Comparison of ENCODE assay signal across 8 cellular contexts in genomic region chr3:72738752-72739520, GRCh38.
DNase-seq lines count a peak whose midpoint lies in the region; ATAC-seq and TF ChIP-seq lines count a peak whose summit lies in the region.

No MANE protein-coding gene starts in this region.

- TF ChIP-seq EP300 in Ishikawa (IDR thresholded peaks at IDR 0.05; ENCODE audit: borderline replicate concordance) = no peak

- intact Hi-C loops in activated B cell treated with CpG ODN at 0.5 μM for 24 hours (cut with micrococcal nuclease) = no loop called here

- DNase-seq in activated B cell treated with CpG ODN at 0.5 μM for 24 hours (peak; percentile 55), T47D (ENCODE audit: low read depth in 1 of 2, low spot score in 1 of 2) (peak; percentile 64 to 81), immature natural killer cell (peak; percentile 42 to 67 (median 54)), NCI-H1048 (lab: John Stamatoyannopoulos, UW) (no peak)
- DNase-seq in stimulated activated CD4-positive, alpha-beta T cell treated with anti-CD3 and anti-CD28 coated beads, Interleukin-15, amount 100 ng/mL, for 1 hour (ENCODE audit: low read depth in 1 of 2, low spot score in 1 of 2) = peak; percentile 53 to 61

- peaks cover 18% of the 10 kb centered on the region for H3K4me1 Mint-ChIP-seq in activated B cell treated with CpG ODN at 0.5 μM for 24 hours
- H3K4me1 Mint-ChIP-seq in immature natural killer cell = peaks cover 16 to 23% of the 10 kb centered on the region in 2 donors

- TF ChIP-seq CTCF in activated B cell treated with CpG ODN at 0.5 μM for 24 hours (IDR thresholded peaks at IDR 0.05) = no peak

- POLR2A ChIA-PET in activated B cell treated with CpG ODN at 0.5 μM for 24 hours (lab: Charles Lee) = no interaction called here

- H3K27ac Mint-ChIP-seq in activated B cell treated with CpG ODN at 0.5 μM for 24 hours (peak overlapping the region; percentile 35), immature natural killer cell (peak overlapping the region in 4 of 6 donors; percentile 28 to 79 (median 60))

- H3K4me3 Mint-ChIP-seq in activated B cell treated with CpG ODN at 0.5 μM for 24 hours (peak overlapping the region; percentile 82), immature natural killer cell (peak overlapping the region; percentile 76 to 89 (median 84))

- peaks cover 6% of the 10 kb centered on the region for H3K9me3 Mint-ChIP-seq in activated B cell treated with CpG ODN at 0.5 μM for 24 hours
- no peaks in the 10 kb centered on the region for H3K9me3 Mint-ChIP-seq in immature natural killer cell

- no peak for TF ChIP-seq RAD21 in Ishikawa (IDR thresholded peaks at IDR 0.05; ENCODE audit: low read depth)

- H3K27me3 Mint-ChIP-seq in activated B cell treated with CpG ODN at 0.5 μM for 24 hours (peaks cover 37% of the 10 kb centered on the region), immature natural killer cell (ENCODE audit: low read depth in 3 of 3) (peaks cover 2 to 19% (median 8%) of the 10 kb centered on the region in 3 donors)

- ATAC-seq in GM18868 (IDR thresholded peaks at IDR 0.05; ENCODE audit: unreplicated experiment) (peak; percentile 67), activated B cell treated with CpG ODN at 0.5 μM for 24 hours (ENCODE audit: low read depth) (peak; percentile 93), HG03135 (IDR thresholded peaks at IDR 0.05; ENCODE audit: unreplicated experiment) (no peak)

- CTCF ChIA-PET in activated B cell treated with CpG ODN at 0.5 μM for 24 hours (lab: Charles Lee) = interaction anchor here (0.5 to 1.6 kb wide), 4 partner anchors 14 to 83 kb away, joined by 3 read pairs; no protein-coding TSS in a partner anchor

- H3K36me3 Mint-ChIP-seq in activated B cell treated with CpG ODN at 0.5 μM for 24 hours (ENCODE audit: low read depth) (no peaks in the 10 kb centered on the region), immature natural killer cell (no peaks in the 10 kb centered on the region)

- in situ Hi-C loops in T47D (cut with HindIII; ENCODE audit: low pct_unique_long_range_greater_than_20kb, low sequenced_read_pairs) = no loop called here

TF ChIP-seq in Ishikawa, 13 proteins besides CTCF, POLR2A, EP300 and RAD21:
- TF ChIP-seq TAF1 (IDR thresholded peaks at IDR 0.05; ENCODE audit: low read depth) (no peak), USF1 (IDR thresholded peaks at IDR 0.05) (no peak), YY1 (IDR thresholded peaks at IDR 0.05; ENCODE audit: low read depth) (no peak), TEAD4 (IDR thresholded peaks at IDR 0.05) (no peak), ZBTB7A (IDR thresholded peaks at IDR 0.05; ENCODE audit: low read depth) (peak; percentile 79), MAX (IDR thresholded peaks at IDR 0.05) (peak; percentile 54), TCF12 (IDR thresholded peaks at IDR 0.05; ENCODE audit: low read depth) (no peak), EGR1 (IDR thresholded peaks at IDR 0.05) (no peak)
